In genomic region chr4:33592701-33593100, GRCh38 we compare ENCODE assay signal across 20 cellular contexts.
"Had no signal": no experiment of that assay in that cellular context is flagged by ENCODE, and none has a peak within 500 bp of the region (broad histone marks: within the 10 kb centered on the region; RNA-seq: fewer than 3 reads in every experiment).

No MANE protein-coding gene starts in this region.

- H3K27me3 ChIP-seq: adrenal gland, spleen, testis had no signal

- H3K4me3 Mint-ChIP-seq: activated naive CD8-positive, alpha-beta T cell; activated T-helper 17 cell treated with anti-CD3 and anti-CD28 coated beads, Interleukin-2, amount 50 U/mL, for 72 hours; natural killer cell treated with Interleukin-12 subunit alpha and Interleukin-12 subunit beta and Interleukin-15 and Interleukin-18, amount 100 ng/mL, for 72 hours; T-helper 2 cell treated with Interferon-gamma antibody and Interleukin-4, amounts not matched to agents 5 μg/mL and 100 μg/mL, for 36 hours had no signal

- H3K27ac ChIP-seq: adrenal gland, prostate gland, spleen, testis, WERI-Rb-1 had no signal

- H3K4me3 ChIP-seq: adrenal gland, prostate gland, spleen, testis had no signal

- ATAC-seq: activated T-helper 17 cell treated with anti-CD3 and anti-CD28 coated beads, Interleukin-2, amount 50 U/mL, for 72 hours; left ventricle myocardium superior; natural killer cell treated with Interleukin-12 subunit alpha and Interleukin-12 subunit beta and Interleukin-15 and Interleukin-18, amount 100 ng/mL, for 72 hours had no signal

- H3K27me3 Mint-ChIP-seq: activated naive CD8-positive, alpha-beta T cell; activated T-helper 17 cell treated with anti-CD3 and anti-CD28 coated beads, Interleukin-2, amount 50 U/mL, for 72 hours; natural killer cell treated with Interleukin-12 subunit alpha and Interleukin-12 subunit beta and Interleukin-15 and Interleukin-18, amount 100 ng/mL, for 72 hours had no signal

- H3K27ac Mint-ChIP-seq: activated naive CD8-positive, alpha-beta T cell; activated T-helper 17 cell treated with anti-CD3 and anti-CD28 coated beads, Interleukin-2, amount 50 U/mL, for 72 hours; natural killer cell treated with Interleukin-12 subunit alpha and Interleukin-12 subunit beta and Interleukin-15 and Interleukin-18, amount 100 ng/mL, for 72 hours; T-helper 2 cell treated with Interferon-gamma antibody and Interleukin-4, amounts not matched to agents 5 μg/mL and 100 μg/mL, for 36 hours had no signal

- DNase-seq: activated CD4-positive, alpha-beta T cell treated with anti-CD3 and anti-CD28 coated beads, Interleukin-2, amount 50 U/mL, for 1 hour; activated CD4-positive, CD25-positive, alpha-beta regulatory T cell treated with anti-CD3 and anti-CD28 coated beads, Interleukin-2, amount 50 U/mL, for 72 hours; activated T-cell treated with anti-CD3 and anti-CD28 coated beads, Interleukin-2, amount 50 U/mL, for 1 hour; adrenal gland; effector CD4-positive, alpha-beta T cell; erythroblast; foreskin melanocyte; left ventricle myocardium superior; mammary epithelial cell; spleen; stimulated activated CD4-positive, alpha-beta T cell treated with anti-CD3 and anti-CD28 coated beads, Interleukin-4, amount 100 ng/mL, for 1 hour; stimulated activated naive CD4-positive, alpha-beta T cell; testis; trophoblast cell; WERI-Rb-1 had no signal

- H3K36me3 ChIP-seq: adrenal gland, prostate gland, spleen, WERI-Rb-1 had no signal

- H3K36me3 Mint-ChIP-seq: activated naive CD8-positive, alpha-beta T cell had no signal

- H3K4me1 ChIP-seq: adrenal gland, prostate gland, spleen, testis had no signal

- H3K4me1 Mint-ChIP-seq: activated T-helper 17 cell treated with anti-CD3 and anti-CD28 coated beads, Interleukin-2, amount 50 U/mL, for 72 hours had no signal
